ENCODE assay signal across 18 cellular contexts in the genomic region with DNA sequence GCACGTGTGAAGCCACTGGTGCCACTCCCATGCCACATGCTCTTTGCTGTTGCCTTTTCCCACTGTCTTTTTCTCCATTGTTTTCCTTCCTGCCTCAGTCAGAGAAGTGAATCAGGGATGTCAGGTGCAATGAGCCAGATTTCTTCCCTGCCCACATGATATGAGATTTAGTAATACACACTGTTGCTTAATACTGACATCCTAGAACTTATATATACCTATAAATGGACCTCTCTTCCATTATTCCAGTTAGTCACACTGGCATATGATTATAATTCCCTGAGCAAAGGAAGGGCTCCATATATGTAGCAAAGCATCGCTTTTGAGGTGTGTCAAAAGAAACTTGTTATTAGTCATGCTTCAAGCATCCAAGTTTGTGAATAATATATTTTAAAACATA. TPM values are rescaled to one million over a fixed set of nuclear protein-coding genes. Genes with fewer than 3 reads are reported as not detected.
A peak's percentile ranks its signal among the peaks of the same experiment; 100 is the strongest.
DNase-seq lines count a peak whose midpoint lies in the region; ATAC-seq and TF ChIP-seq lines count a peak whose summit lies in the region.
"Had no signal": no experiment of that assay in that cellular context is flagged by ENCODE, and none has a peak within 500 bp of the region (broad histone marks: within the 10 kb centered on the region; RNA-seq: fewer than 3 reads in every experiment).

No MANE protein-coding gene starts in this region.

- intact Hi-C loops in activated naive CD4-positive, alpha-beta T cell treated with anti-CD3 and anti-CD28 coated beads for 36 hours (cut with micrococcal nuclease) = loop anchor here (5.0 kb wide), 2 partner anchors 664 to 721 kb away; partner anchors contain the start of gene XRN1

- peaks cover 0 to 5% (median 0%) of the 10 kb centered on the region in 3 donors for H3K36me3 Mint-ChIP-seq in immature natural killer cell
- peaks cover 16% of the 10 kb centered on the region for H3K36me3 Mint-ChIP-seq in activated CD8-positive, alpha-beta T cell treated with anti-CD3 and anti-CD28 coated beads, Interleukin-2, amount 10 ng/mL, durations not matched to agents 7 days and 5 days (ENCODE audit: low read depth)
- H3K36me3 Mint-ChIP-seq in activated naive CD4-positive, alpha-beta T cell treated with anti-CD3 and anti-CD28 coated beads for 36 hours (ENCODE audit: low read depth) = no peaks in the 10 kb centered on the region

- DNase-seq in Daoy (ENCODE audit: low read depth) (peak; percentile 6), LHCN-M2 (ENCODE audit: low read depth) (peak; percentile 69), cardiac fibroblast (ENCODE audit: low read depth in 2 of 2) (peak; percentile 26 to 85), immature natural killer cell (no peak)
- DNase-seq in activated CD8-positive, alpha-beta T cell treated with anti-CD3 and anti-CD28 coated beads, Interleukin-2, amount 10 ng/mL, durations not matched to agents 7 days and 5 days = no peak
- no peak for DNase-seq in activated CD8-positive, alpha-beta memory T cell treated with anti-CD3 and anti-CD28 coated beads for 24 hours
- no peak for DNase-seq in activated naive CD4-positive, alpha-beta T cell treated with anti-CD3 and anti-CD28 coated beads for 36 hours
- DNase-seq: activated CD4-positive, CD25-positive, alpha-beta regulatory T cell; CD4-positive, CD25-positive, alpha-beta regulatory T cell; DMS79 treated with DMSO at 0.1 percent for 48 hours; naive thymus-derived CD8-positive, alpha-beta T cell; NCI-H1105 treated with DMSO at 0.1 percent for 48 hours; posterior cingulate gyrus; SJCRH30; stimulated activated CD4-positive, alpha-beta T cell treated with anti-CD3 and anti-CD28 coated beads, Interleukin-4, amount 100 ng/mL, for 24 hours had no signal

- TF ChIP-seq CTCF in cardiac fibroblast (IDR thresholded peaks at IDR 0.05; ENCODE audit: low read depth, low read length) = no peak

- H3K27me3 Mint-ChIP-seq in immature natural killer cell (ENCODE audit: low read depth in 3 of 3) = peaks cover 0 to 2% (median 0%) of the 10 kb centered on the region in 3 donors
- H3K27me3 Mint-ChIP-seq in activated CD8-positive, alpha-beta T cell treated with anti-CD3 and anti-CD28 coated beads, Interleukin-2, amount 10 ng/mL, durations not matched to agents 7 days and 5 days (ENCODE audit: low read depth) = no peaks in the 10 kb centered on the region
- H3K27me3 Mint-ChIP-seq in activated naive CD4-positive, alpha-beta T cell treated with anti-CD3 and anti-CD28 coated beads for 36 hours (ENCODE audit: low read depth) = no peaks in the 10 kb centered on the region
- H3K27me3 Mint-ChIP-seq: CD4-positive, CD25-positive, alpha-beta regulatory T cell; naive thymus-derived CD8-positive, alpha-beta T cell had no signal

- no peak overlapping the region for H3K4me3 ChIP-seq in cardiac fibroblast (replicated peaks in 1 of 2; ENCODE audit: low read depth in 2 of 2, low read length in 2 of 2)
- H3K4me3 ChIP-seq: SJCRH30, smooth muscle cell had no signal

- no peak for ATAC-seq in activated CD8-positive, alpha-beta T cell treated with anti-CD3 and anti-CD28 coated beads, Interleukin-2, amount 10 ng/mL, durations not matched to agents 7 days and 5 days
- ATAC-seq in GM21367 (IDR thresholded peaks at IDR 0.05; ENCODE audit: unreplicated experiment) = no peak
- ATAC-seq: naive thymus-derived CD8-positive, alpha-beta T cell had no signal

- H3K27ac Mint-ChIP-seq in immature natural killer cell = peak overlapping the region; percentile 81 to 95 (median 93)
- no peak overlapping the region for H3K27ac Mint-ChIP-seq in activated CD8-positive, alpha-beta T cell treated with anti-CD3 and anti-CD28 coated beads, Interleukin-2, amount 10 ng/mL, durations not matched to agents 7 days and 5 days
- no peak overlapping the region for H3K27ac Mint-ChIP-seq in activated naive CD4-positive, alpha-beta T cell treated with anti-CD3 and anti-CD28 coated beads for 36 hours
- H3K27ac Mint-ChIP-seq: T-helper 2 cell treated with Interferon-gamma antibody and Interleukin-4, amounts not matched to agents 5 μg/mL and 100 μg/mL, for 36 hours had no signal

- peak overlapping the region; percentile 40 to 77 (median 70) for H3K4me3 Mint-ChIP-seq in immature natural killer cell
- no peak overlapping the region for H3K4me3 Mint-ChIP-seq in activated CD8-positive, alpha-beta T cell treated with anti-CD3 and anti-CD28 coated beads, Interleukin-2, amount 10 ng/mL, durations not matched to agents 7 days and 5 days
- no peak overlapping the region for H3K4me3 Mint-ChIP-seq in activated naive CD4-positive, alpha-beta T cell treated with anti-CD3 and anti-CD28 coated beads for 36 hours
- H3K4me3 Mint-ChIP-seq: T-helper 2 cell treated with Interferon-gamma antibody and Interleukin-4, amounts not matched to agents 5 μg/mL and 100 μg/mL, for 36 hours had no signal

- CTCF ChIA-PET in activated CD8-positive, alpha-beta T cell treated with anti-CD3 and anti-CD28 coated beads, Interleukin-2, amount 10 ng/mL, durations not matched to agents 7 days and 5 days (lab: Charles Lee) = interaction anchor here (4.4 kb wide), 1 partner anchor 47 kb away, joined by 23 read pairs; the partner anchor contains the start of gene CHST2
- CTCF ChIA-PET in activated naive CD4-positive, alpha-beta T cell treated with anti-CD3 and anti-CD28 coated beads for 36 hours (lab: Charles Lee) = interaction anchor here (0.8 to 1.6 kb wide), 2 partner anchors 47 to 113 kb away, joined by 3 to 4 read pairs; no protein-coding TSS in a partner anchor

- peaks cover 0 to 3% (median 0%) of the 10 kb centered on the region in 6 donors for H3K9me3 Mint-ChIP-seq in immature natural killer cell
- peaks cover 4% of the 10 kb centered on the region for H3K9me3 Mint-ChIP-seq in activated CD8-positive, alpha-beta T cell treated with anti-CD3 and anti-CD28 coated beads, Interleukin-2, amount 10 ng/mL, durations not matched to agents 7 days and 5 days (ENCODE audit: insufficient read depth)
- peaks cover 4% of the 10 kb centered on the region for H3K9me3 Mint-ChIP-seq in activated naive CD4-positive, alpha-beta T cell treated with anti-CD3 and anti-CD28 coated beads for 36 hours

- H3K4me1 Mint-ChIP-seq in immature natural killer cell = peaks cover 94 to 99% of the 10 kb centered on the region in 2 donors
- H3K4me1 Mint-ChIP-seq in activated CD8-positive, alpha-beta T cell treated with anti-CD3 and anti-CD28 coated beads, Interleukin-2, amount 10 ng/mL, durations not matched to agents 7 days and 5 days (ENCODE audit: low read depth) = peaks cover 76% of the 10 kb centered on the region
- peaks cover 86% of the 10 kb centered on the region for H3K4me1 Mint-ChIP-seq in activated naive CD4-positive, alpha-beta T cell treated with anti-CD3 and anti-CD28 coated beads for 36 hours (ENCODE audit: low read depth)

- POLR2A ChIA-PET in activated CD8-positive, alpha-beta T cell treated with anti-CD3 and anti-CD28 coated beads, Interleukin-2, amount 10 ng/mL, durations not matched to agents 7 days and 5 days (lab: Charles Lee) = interaction anchor here (1.1 kb wide), 1 partner anchor 803 kb away, joined by 3 read pairs; the partner anchor contains the start of gene DIPK2A

RNA-seq across cellular contexts. Expression of gene CHST2, which starts 48.4 kb away (rescaled TPM):
- 9.5 and 14.2 TPM in 2 replicates for total RNA-seq in Daoy (2014; rRNA removed; shearing (Covaris generic))
- 20.1 and 30.3 TPM in 2 replicates for total RNA-seq in LHCN-M2 (2014; rRNA removed)
- 10.3 TPM for polyA plus RNA-seq in LHCN-M2 (2012)
- 100 to 1,000 TPM; 105 to 117 (median 116) TPM for polyA plus RNA-seq in immature natural killer cell
- 1 to 10 TPM; 2.3 to 2.4 TPM for total RNA-seq in activated CD8-positive, alpha-beta T cell treated with anti-CD3 and anti-CD28 coated beads, Interleukin-2, amount 10 ng/mL, durations not matched to agents 7 days and 5 days
- 1 to 10 TPM; 4.2 to 4.4 TPM for total RNA-seq in activated naive CD4-positive, alpha-beta T cell treated with anti-CD3 and anti-CD28 coated beads for 36 hours

Comparison
In these comparisons a context has a peak if more than half of its experiments do, and no peak if none do; other contexts are left out.
1. DNase-seq: peak in Daoy (single experiment), LHCN-M2 (single experiment) and cardiac fibroblast (2 of 2); none in immature natural killer cell (0 of 3), activated CD8-positive, alpha-beta T cell treated with anti-CD3 and anti-CD28 coated beads, Interleukin-2, amount 10 ng/mL, durations not matched to agents 7 days and 5 days (single experiment), activated CD8-positive, alpha-beta memory T cell treated with anti-CD3 and anti-CD28 coated beads for 24 hours (single experiment) and activated naive CD4-positive, alpha-beta T cell treated with anti-CD3 and anti-CD28 coated beads for 36 hours (single experiment).
2. H3K27ac Mint-ChIP-seq: peak in immature natural killer cell (6 of 6); none in activated CD8-positive, alpha-beta T cell treated with anti-CD3 and anti-CD28 coated beads, Interleukin-2, amount 10 ng/mL, durations not matched to agents 7 days and 5 days (single experiment) and activated naive CD4-positive, alpha-beta T cell treated with anti-CD3 and anti-CD28 coated beads for 36 hours (single experiment).
3. H3K4me3 Mint-ChIP-seq: peak in immature natural killer cell (5 of 5); none in activated CD8-positive, alpha-beta T cell treated with anti-CD3 and anti-CD28 coated beads, Interleukin-2, amount 10 ng/mL, durations not matched to agents 7 days and 5 days (single experiment) and activated naive CD4-positive, alpha-beta T cell treated with anti-CD3 and anti-CD28 coated beads for 36 hours (single experiment).